ENCODE assay signal across 14 cellular contexts in the genomic region with DNA sequence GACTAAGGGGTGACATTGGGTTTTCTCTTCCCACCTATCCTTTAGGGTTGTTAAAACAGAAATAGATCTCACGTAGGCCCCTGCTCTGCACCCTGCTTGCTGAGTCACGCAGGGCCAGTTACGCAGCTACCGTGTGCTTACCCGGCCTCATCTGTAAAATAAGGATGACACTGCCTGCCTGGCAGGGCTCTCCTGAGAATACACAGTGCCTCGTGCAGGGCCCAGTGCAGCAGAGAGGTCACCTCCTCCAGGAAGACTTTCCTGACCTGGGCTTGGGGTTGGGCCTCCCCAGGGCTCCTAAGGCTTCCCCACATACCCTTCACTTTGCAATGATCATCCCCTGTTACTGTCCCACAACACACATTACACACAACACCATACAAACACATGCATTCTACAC. TPM values are rescaled to one million over a fixed set of nuclear protein-coding genes. Genes with fewer than 3 reads are reported as not detected.
DNase-seq lines count a peak whose midpoint lies in the region; ATAC-seq and TF ChIP-seq lines count a peak whose summit lies in the region.
"Had no signal": no experiment of that assay in that cellular context is flagged by ENCODE, and none has a peak within 500 bp of the region (broad histone marks: within the 10 kb centered on the region; RNA-seq: fewer than 3 reads in every experiment).

No MANE protein-coding gene starts in this region.

- WGBS in suprapubic skin, result 72% methylated on average over 6 of the region's 6 CpGs

- no peak overlapping the region for H3K9ac ChIP-seq in BLaER1

- H3K27me3 ChIP-seq in BLaER1, result no peaks in the 10 kb centered on the region
- H3K27me3 ChIP-seq in suprapubic skin, result peaks cover 20% of the 10 kb centered on the region
- H3K27me3 ChIP-seq in left lung, result peaks cover 0 to 4% of the 10 kb centered on the region in 2 donors

- H3K4me3 ChIP-seq in BLaER1 (no peak overlapping the region), suprapubic skin (no peak overlapping the region), left lung (no peak overlapping the region)
- H3K4me3 ChIP-seq: HAP-1 had no signal

- no peaks in the 10 kb centered on the region for H3K9me3 ChIP-seq in BLaER1
- H3K9me3 ChIP-seq in suprapubic skin, result no peaks in the 10 kb centered on the region
- no peaks in the 10 kb centered on the region for H3K9me3 ChIP-seq in left lung
- H3K9me3 ChIP-seq: HAP-1 had no signal

- no peak for TF ChIP-seq EP300 in suprapubic skin (IDR thresholded peaks at IDR 0.05)

- H3K4me2 ChIP-seq in BLaER1, result peak overlapping the region; percentile 79

- no peak for TF ChIP-seq POLR2A in suprapubic skin (IDR thresholded peaks at IDR 0.05)

- peak overlapping the region; percentile 15 for H3K27ac ChIP-seq in BLaER1
- no peak overlapping the region for H3K27ac ChIP-seq in suprapubic skin
- H3K27ac ChIP-seq in left lung, result no peak overlapping the region
- H3K27ac ChIP-seq: C4-2B had no signal

- no peaks in the 10 kb centered on the region for H4K20me1 ChIP-seq in BLaER1

- no peaks in the 10 kb centered on the region for H3K36me3 ChIP-seq in BLaER1
- no peaks in the 10 kb centered on the region for H3K36me3 ChIP-seq in suprapubic skin
- H3K36me3 ChIP-seq in left lung, result no peaks in the 10 kb centered on the region
- H3K36me3 ChIP-seq: HAP-1 had no signal

- DNase-seq in D341Med (ENCODE audit: low spot score), result peak; percentile 10
- peak; percentile 17 for DNase-seq in islet precursor cell
- peak; percentile 22 to 52 for DNase-seq in suprapubic skin (ENCODE audit: low spot score in 2 of 2)
- no peak for DNase-seq in GF-D8 (lab: John Stamatoyannopoulos, UW)
- DNase-seq in left lung, result no peak
- DNase-seq in GM10266 (ENCODE audit: extremely low spot score), result no peak
- DNase-seq: ACHN; CD8-positive, alpha-beta T cell; DMS79 had no signal

- ATAC-seq in left lung, result no peak
- ATAC-seq: CD8-positive, alpha-beta T cell had no signal

- intact Hi-C loops in left lung (cut with DNase I), result no loop called here

- H3K4me1 ChIP-seq in BLaER1, result peaks cover 76% of the 10 kb centered on the region
- H3K4me1 ChIP-seq in suprapubic skin, result no peaks in the 10 kb centered on the region
- H3K4me1 ChIP-seq in left lung, result no peaks in the 10 kb centered on the region
- H3K4me1 ChIP-seq: HAP-1 had no signal

- no peak for TF ChIP-seq CTCF in suprapubic skin (IDR thresholded peaks at IDR 0.05)
- TF ChIP-seq CTCF in left lung (IDR thresholded peaks at IDR 0.05), result no peak
- no peak for TF ChIP-seq CTCF in GM10266 (IDR thresholded peaks at IDR 0.05; ENCODE audit: control insufficient read depth, insufficient read depth, low read depth, missing control alignments)

RNA-seq across cellular contexts. Expression of gene JAKMIP1, which starts 33.6 kb away (rescaled TPM):
- total RNA-seq in suprapubic skin (under 1 TPM in 1 of 4 donors, not detected in 3; 0.24 TPM), left lung (under 1 TPM; 0.29 to 0.79 TPM)
- total RNA-seq: G401, HT-29 had no signal

RNA-seq across cellular contexts. Expression of gene WFS1, which starts 35.7 kb away (rescaled TPM):
- 100 to 1,000 TPM in 1 of 4 donors, 10 to 100 TPM in 3; 31.5 to 124 (median 34.8) TPM for total RNA-seq in suprapubic skin
- 100 to 1,000 TPM in 1 of 2 donors, 10 to 100 TPM in 1; 40.1 to 103 TPM for total RNA-seq in left lung

Comparison
In these comparisons a context has a peak if more than half of its experiments do, and no peak if none do; other contexts are left out.
1. DNase-seq: peak in D341Med (single experiment), islet precursor cell (single experiment) and suprapubic skin (2 of 2); none in GF-D8 (single experiment), left lung (0 of 2) and GM10266 (single experiment).